Comparison of ENCODE assay signal across 8 cellular contexts in the genomic region with DNA sequence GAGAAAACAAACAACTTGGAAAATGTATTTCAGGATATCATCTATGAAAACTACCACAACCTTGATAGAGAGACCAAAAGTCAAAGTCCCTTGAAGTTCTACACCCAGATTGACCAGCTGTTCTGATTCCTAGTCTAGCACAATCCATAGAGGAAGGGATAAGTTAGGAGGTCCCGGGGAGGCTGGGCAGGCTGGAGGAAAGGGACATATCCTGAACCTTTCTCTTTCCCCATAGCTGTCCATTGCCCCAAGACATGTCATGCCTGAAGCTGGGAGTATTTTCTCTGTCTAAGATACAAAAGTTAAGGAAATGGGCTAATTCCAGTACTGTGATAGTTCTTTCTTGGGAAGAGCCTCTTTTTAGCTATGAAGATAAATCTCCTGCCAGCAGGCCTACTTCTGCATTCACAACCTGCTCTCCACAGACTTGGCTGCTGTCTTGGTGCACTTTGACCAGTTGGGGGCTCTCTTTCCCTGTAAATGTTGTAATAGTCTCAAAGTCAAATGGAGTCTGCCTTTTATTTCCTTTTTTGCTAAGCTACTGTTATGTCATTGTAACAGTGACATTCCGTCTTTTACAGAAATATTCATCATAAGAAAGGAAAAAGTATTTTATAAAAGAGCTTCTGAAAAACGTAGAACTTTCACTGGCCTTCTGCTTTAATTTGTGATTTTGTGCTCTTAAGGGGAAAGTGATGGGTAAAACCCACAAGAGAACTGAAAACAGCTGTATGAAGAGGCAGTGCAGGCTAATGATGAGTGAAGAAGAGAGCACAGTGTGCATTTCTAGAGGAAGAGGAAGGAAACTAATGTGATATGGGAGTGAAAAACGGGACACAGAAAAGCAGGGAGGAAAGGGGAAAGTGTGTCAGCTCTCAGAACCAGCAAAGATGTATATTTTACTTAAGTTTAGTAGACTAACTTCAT.
DNase-seq lines count a peak whose midpoint lies in the region; ATAC-seq, FAIRE-seq and TF ChIP-seq lines count a peak whose summit lies in the region.
"Not testable (repeated sequence)": the region's sequence is repeated elsewhere in the genome, so short reads cannot be mapped to it uniquely, and the experiment has no call there.

No MANE protein-coding gene starts in this region.

- peak; percentile 55 for FAIRE-seq in TTC549 (lab: Jason Lieb, UNC)

- not testable (repeated sequence) for H3K4me3 Mint-ChIP-seq in stimulated activated memory B cell treated with anti-CD40 and anti-IgM and Interleukin-4, amounts not matched to agents 10 μg/mL and 1 μg/mL and 100 μg/mL, for 72 hours

- not testable (repeated sequence) for H3K27ac Mint-ChIP-seq in stimulated activated memory B cell treated with anti-CD40 and anti-IgM and Interleukin-4, amounts not matched to agents 10 μg/mL and 1 μg/mL and 100 μg/mL, for 72 hours

- H3K79me2 ChIP-seq in MM.1S (ENCODE audit: low read length): not testable (repeated sequence)

- not testable (repeated sequence) for H3K36me3 ChIP-seq in MM.1S (replicated peaks; ENCODE audit: insufficient read depth, low read length)

- not testable (repeated sequence) for H3K36me3 Mint-ChIP-seq in stimulated activated memory B cell treated with anti-CD40 and anti-IgM and Interleukin-4, amounts not matched to agents 10 μg/mL and 1 μg/mL and 100 μg/mL, for 72 hours

- not testable (repeated sequence) for H3K9ac ChIP-seq in MM.1S (ENCODE audit: low read length)

- H3K9me3 Mint-ChIP-seq in stimulated activated memory B cell treated with anti-CD40 and anti-IgM and Interleukin-4, amounts not matched to agents 10 μg/mL and 1 μg/mL and 100 μg/mL, for 72 hours: not testable (repeated sequence)

- H3F3A ChIP-seq in MM.1S (ENCODE audit: insufficient read depth, low read length): not testable (repeated sequence)

- POLR2A ChIA-PET in GM10248 (lab: Yijun Ruan, JAX): not testable (repeated sequence)

- CTCF ChIA-PET in GM10248 (lab: Yijun Ruan, JAX): interaction anchor here (0.7 to 5.6 kb wide), 28 partner anchors 8 to 828 kb away, joined by 3 to 31 read pairs (median 4); a partner anchor contains a TSS

- H2AFZ ChIP-seq in MM.1S (ENCODE audit: low read length): not testable (repeated sequence)

- H3K4me1 ChIP-seq in MM.1S (ENCODE audit: low read length): not testable (repeated sequence)

- ATAC-seq in HG03025 (IDR thresholded peaks at IDR 0.05; ENCODE audit: low FRiP score, unreplicated experiment): peak; percentile 89
- peak; percentile 88 for ATAC-seq in stimulated activated memory B cell treated with anti-CD40 and anti-IgM and Interleukin-4, amounts not matched to agents 10 μg/mL and 1 μg/mL and 100 μg/mL, for 72 hours

- DNase-seq in GM10248 (ENCODE audit: extremely low spot score): peak; percentile 18
- DNase-seq in GM20000 (ENCODE audit: low spot score): not testable (repeated sequence)
- DNase-seq in MM.1S: peak; percentile 14
- peak; percentile 38 for DNase-seq in choroid plexus epithelial cell (ENCODE audit: low read depth)
- peak; percentile 20 for DNase-seq in kidney glomerular epithelial cell (lab: John Stamatoyannopoulos, UW)

- not testable (repeated sequence) for H3K4me3 ChIP-seq in MM.1S (ENCODE audit: low read length); choroid plexus epithelial cell (ENCODE audit: low read depth, low read length)

- TF ChIP-seq CTCF in GM10248 (IDR thresholded peaks at IDR 0.05; ENCODE audit: control extremely low read depth, extremely low read depth, low read depth, missing control alignments) (peak; percentile 53), GM20000 (IDR thresholded peaks at IDR 0.05; ENCODE audit: extremely low read depth, missing control alignments) (peak; percentile 44), MM.1S (IDR thresholded peaks at IDR 0.05; ENCODE audit: low read length) (peak; percentile 35), choroid plexus epithelial cell (conservative IDR thresholded peaks at IDR 0.05; ENCODE audit: low read depth, low read length) (peak; percentile 64)

- H3K4me1 Mint-ChIP-seq in stimulated activated memory B cell treated with anti-CD40 and anti-IgM and Interleukin-4, amounts not matched to agents 10 μg/mL and 1 μg/mL and 100 μg/mL, for 72 hours: peaks cover 21% of the 10 kb centered on the region

- H3K27ac ChIP-seq in MM.1S (ENCODE audit: low read length): not testable (repeated sequence)

- H3K27me3 Mint-ChIP-seq in stimulated activated memory B cell treated with anti-CD40 and anti-IgM and Interleukin-4, amounts not matched to agents 10 μg/mL and 1 μg/mL and 100 μg/mL, for 72 hours: not testable (repeated sequence)

- not testable (repeated sequence) for H3K9me2 ChIP-seq in MM.1S (replicated peaks; ENCODE audit: insufficient read depth, low read length)

- H3K4me2 ChIP-seq in MM.1S (ENCODE audit: low read depth, low read length): not testable (repeated sequence)

- H4K20me1 ChIP-seq in MM.1S (ENCODE audit: insufficient read depth, low read length): not testable (repeated sequence)

- not testable (repeated sequence) for H3K9me3 ChIP-seq in MM.1S (replicated peaks; ENCODE audit: insufficient read depth, low read length)

- not testable (repeated sequence) for H3K27me3 ChIP-seq in MM.1S (replicated peaks; ENCODE audit: insufficient read depth, low read length)
